Comparison of ENCODE assay signal across 10 cellular contexts in genomic region chr12:75960086-75960910, GRCh38.
DNase-seq lines count a peak whose midpoint lies in the region; ATAC-seq and TF ChIP-seq lines count a peak whose summit lies in the region.
"Had no signal": no experiment of that assay in that cellular context is flagged by ENCODE, and none has a peak within 500 bp of the region (broad histone marks: within the 10 kb centered on the region; RNA-seq: fewer than 3 reads in every experiment).

No MANE protein-coding gene starts in this region.

- no peaks in the 10 kb centered on the region for H3K9me3 ChIP-seq in tibial artery

- DNase-seq in RPMI8226 (peak; percentile 94), mucosa of gallbladder (ENCODE audit: low spot score) (peak; percentile 53), tibial artery (no peak), medulla oblongata (ENCODE audit: extremely low spot score) (no peak)
- DNase-seq in stimulated activated CD4-positive, alpha-beta T cell treated with anti-CD3 and anti-CD28 coated beads, Interleukin-12 subunit alpha, Interleukin-12 subunit beta, amount 100 ng/mL, for 4 hours = no peak
- DNase-seq: naive B cell, NCI-H187 had no signal

- peaks cover 0 to 3% (median 0%) of the 10 kb centered on the region in 4 donors for H3K4me1 ChIP-seq in tibial artery

- no peak overlapping the region for H3K27ac ChIP-seq in tibial artery

- H3K36me3 ChIP-seq in tibial artery = no peaks in the 10 kb centered on the region

- H3K4me3 ChIP-seq in tibial artery = no peak overlapping the region

- peak; percentile 74 for ATAC-seq in GM18867 (IDR thresholded peaks at IDR 0.05; ENCODE audit: unreplicated experiment)
- peak; percentile 62 for ATAC-seq in HG03175 (IDR thresholded peaks at IDR 0.05; ENCODE audit: unreplicated experiment)
- no peak for ATAC-seq in HG02970 (IDR thresholded peaks at IDR 0.05; ENCODE audit: low FRiP score, unreplicated experiment)

- intact Hi-C loops in tibial artery (cut with DNase I; ENCODE audit: low total_unique reads) = no loop called here

- no peak for TF ChIP-seq CTCF in tibial artery (IDR thresholded peaks at IDR 0.05)

- H3K27me3 ChIP-seq in tibial artery = no peaks in the 10 kb centered on the region

Comparison
In these comparisons a context has a peak if more than half of its experiments do, and no peak if none do; other contexts are left out.
1. DNase-seq: peak in RPMI8226 (single experiment) and mucosa of gallbladder (single experiment); none in tibial artery (0 of 2), medulla oblongata (single experiment) and stimulated activated CD4-positive, alpha-beta T cell treated with anti-CD3 and anti-CD28 coated beads, Interleukin-12 subunit alpha, Interleukin-12 subunit beta, amount 100 ng/mL, for 4 hours (single experiment).